Comparison of ENCODE assay signal across 35 cellular contexts in the genomic region with DNA sequence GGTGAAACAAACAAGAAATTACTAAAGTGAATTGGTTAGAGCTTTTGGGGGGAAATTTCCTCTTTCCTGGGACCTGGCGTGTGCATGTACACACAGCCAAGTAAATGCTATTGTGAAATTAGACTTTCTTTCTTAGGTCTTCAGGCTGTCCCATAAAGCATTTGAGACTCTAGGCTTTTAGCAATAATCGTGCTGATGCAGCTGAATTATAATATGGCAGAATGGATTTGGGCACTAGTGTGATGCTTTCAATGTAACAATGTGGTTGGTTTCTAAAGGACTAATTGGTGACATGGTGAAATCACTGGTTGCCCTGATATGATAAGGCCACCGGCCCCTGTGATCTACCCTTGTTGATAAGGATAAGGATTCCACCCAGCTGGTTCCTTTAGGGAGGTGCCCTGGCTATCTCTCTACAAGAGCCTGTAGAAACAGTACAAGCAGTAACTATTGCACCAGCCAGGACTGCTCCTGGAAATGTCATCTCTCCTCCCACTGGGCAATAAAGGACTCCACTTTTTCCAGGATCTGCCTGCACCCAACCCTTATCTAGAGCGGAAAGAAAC.
"Had no signal": no experiment of that assay in that cellular context is flagged by ENCODE, and none has a peak within 500 bp of the region (broad histone marks: within the 10 kb centered on the region; RNA-seq: fewer than 3 reads in every experiment).

No MANE protein-coding gene starts in this region.

- H3K9me3 Mint-ChIP-seq: activated B cell treated with CpG ODN at 0.5 μM for 24 hours; activated CD4-positive, alpha-beta memory T cell treated with anti-CD3 and anti-CD28 coated beads, Interleukin-2, amount 10 ng/mL, durations not matched to agents 7 days and 5 days; activated naive CD4-positive, alpha-beta T cell treated with anti-CD3 and anti-CD28 coated beads, Interleukin-2, amount 10 ng/mL, durations not matched to agents 7 days and 5 days; activated naive CD8-positive, alpha-beta T cell treated with anti-CD3 and anti-CD28 coated beads, Interleukin-2, amount 50 U/mL, for 24 hours had no signal

- DNase-seq: activated B cell treated with CpG ODN at 0.5 μM for 24 hours; activated CD4-positive, alpha-beta memory T cell treated with anti-CD3 and anti-CD28 coated beads, Interleukin-2, amount 10 ng/mL, durations not matched to agents 7 days and 5 days; activated CD4-positive, alpha-beta T cell treated with anti-CD3 and anti-CD28 coated beads for 4 hours; activated CD4-positive, CD25-positive, alpha-beta regulatory T cell treated with anti-CD3 and anti-CD28 coated beads, Interleukin-2, amount 50 U/mL, for 72 hours; activated CD8-positive, alpha-beta memory T cell treated with anti-CD3 and anti-CD28 coated beads for 24 hours; activated CD8-positive, alpha-beta memory T cell treated with anti-CD3 and anti-CD28 coated beads, Interleukin-2, amount 10 ng/mL, durations not matched to agents 7 days and 5 days; activated CD8-positive, alpha-beta memory T cell treated with anti-CD3 and anti-CD28 coated beads, Interleukin-2, amount 50 U/mL, for 48 hours; activated effector memory CD4-positive, alpha-beta T cell treated with Interleukin-2 at 50 U/mL for 16 hours; activated naive CD4-positive, alpha-beta T cell treated with anti-CD3 and anti-CD28 coated beads, Interleukin-2, amount 10 ng/mL, durations not matched to agents 7 days and 5 days; activated naive CD8-positive, alpha-beta T cell treated with anti-CD3 and anti-CD28 coated beads, Interleukin-2, amount 50 U/mL, for 24 hours; activated T-cell treated with anti-CD3 and anti-CD28 coated beads, Interleukin-2, amount 50 U/mL, for 48 hours; anterior cingulate cortex; central memory CD4-positive, alpha-beta T cell; Karpas-422; KBM-7; MV-4-11; NCI-H1092; NCI-H1436 treated with DMSO at 0.1 percent for 48 hours; NCI-H187; NCI-H2029 treated with DMSO at 0.1 percent for 48 hours; NCI-H2107; NCI-H2171; NCI-H510A; NCI-H526; NCI-H748 treated with DMSO at 0.1 percent for 48 hours; NK-92 treated with Interleukin-12 subunit alpha and Interleukin-12 subunit beta, amount 100 ng/mL, for 24 hours; PC-9; Right ventricle myocardium superior; SW 1271; T-helper 1 cell; T-helper 2 cell; T-helper 9 cell had no signal

- H3K4me3 Mint-ChIP-seq: activated B cell treated with CpG ODN at 0.5 μM for 24 hours; activated CD4-positive, alpha-beta memory T cell treated with anti-CD3 and anti-CD28 coated beads, Interleukin-2, amount 10 ng/mL, durations not matched to agents 7 days and 5 days; activated CD8-positive, alpha-beta memory T cell treated with anti-CD3 and anti-CD28 coated beads, Interleukin-2, amount 10 ng/mL, durations not matched to agents 7 days and 5 days; activated naive CD4-positive, alpha-beta T cell treated with anti-CD3 and anti-CD28 coated beads, Interleukin-2, amount 10 ng/mL, durations not matched to agents 7 days and 5 days; activated naive CD8-positive, alpha-beta T cell; activated naive CD8-positive, alpha-beta T cell treated with anti-CD3 and anti-CD28 coated beads, Interleukin-2, amount 50 U/mL, for 24 hours; brain had no signal

- H3K27me3 Mint-ChIP-seq: activated CD4-positive, alpha-beta memory T cell treated with anti-CD3 and anti-CD28 coated beads, Interleukin-2, amount 10 ng/mL, durations not matched to agents 7 days and 5 days; activated CD8-positive, alpha-beta memory T cell treated with anti-CD3 and anti-CD28 coated beads, Interleukin-2, amount 10 ng/mL, durations not matched to agents 7 days and 5 days; activated naive CD4-positive, alpha-beta T cell treated with anti-CD3 and anti-CD28 coated beads, Interleukin-2, amount 10 ng/mL, durations not matched to agents 7 days and 5 days; brain had no signal

- H3K27ac Mint-ChIP-seq: activated B cell treated with CpG ODN at 0.5 μM for 24 hours; activated CD4-positive, alpha-beta memory T cell treated with anti-CD3 and anti-CD28 coated beads, Interleukin-2, amount 10 ng/mL, durations not matched to agents 7 days and 5 days; activated CD8-positive, alpha-beta memory T cell treated with anti-CD3 and anti-CD28 coated beads, Interleukin-2, amount 10 ng/mL, durations not matched to agents 7 days and 5 days; activated naive CD4-positive, alpha-beta T cell treated with anti-CD3 and anti-CD28 coated beads, Interleukin-2, amount 10 ng/mL, durations not matched to agents 7 days and 5 days; activated naive CD8-positive, alpha-beta T cell; activated naive CD8-positive, alpha-beta T cell treated with anti-CD3 and anti-CD28 coated beads, Interleukin-2, amount 50 U/mL, for 24 hours; brain had no signal

- H3K4me1 Mint-ChIP-seq: activated B cell treated with CpG ODN at 0.5 μM for 24 hours; activated naive CD4-positive, alpha-beta T cell treated with anti-CD3 and anti-CD28 coated beads, Interleukin-2, amount 10 ng/mL, durations not matched to agents 7 days and 5 days; activated naive CD8-positive, alpha-beta T cell treated with anti-CD3 and anti-CD28 coated beads, Interleukin-2, amount 50 U/mL, for 24 hours; brain had no signal

- H3K36me3 Mint-ChIP-seq: activated CD8-positive, alpha-beta memory T cell treated with anti-CD3 and anti-CD28 coated beads, Interleukin-2, amount 10 ng/mL, durations not matched to agents 7 days and 5 days; activated naive CD4-positive, alpha-beta T cell treated with anti-CD3 and anti-CD28 coated beads, Interleukin-2, amount 10 ng/mL, durations not matched to agents 7 days and 5 days; activated naive CD8-positive, alpha-beta T cell; brain had no signal

- H3K27ac ChIP-seq: PC-9, VCaP had no signal

- H3K4me3 ChIP-seq: PC-9 had no signal
